22 cellular contexts compared by ENCODE assay signal in the genomic region with DNA sequence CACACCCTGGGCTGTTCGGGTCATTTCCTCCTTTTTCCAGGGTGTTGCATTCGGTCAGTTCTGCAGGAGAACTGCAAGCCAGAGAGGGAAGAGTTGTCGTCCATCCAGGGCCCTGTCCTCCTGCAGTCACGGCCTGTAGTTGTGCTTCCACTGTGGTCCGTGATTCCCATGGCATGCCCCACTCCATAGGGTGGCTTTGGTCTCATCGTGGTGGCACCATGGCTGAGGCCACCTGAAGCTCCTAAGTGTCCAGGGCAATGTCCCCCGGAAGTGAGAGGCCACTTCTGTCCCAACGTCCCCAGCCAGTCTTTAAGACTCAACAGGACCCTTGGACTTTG.
DNase-seq lines count a peak whose midpoint lies in the region; ATAC-seq and TF ChIP-seq lines count a peak whose summit lies in the region.
"Had no signal": no experiment of that assay in that cellular context is flagged by ENCODE, and none has a peak within 500 bp of the region (broad histone marks: within the 10 kb centered on the region; RNA-seq: fewer than 3 reads in every experiment).

No MANE protein-coding gene starts in this region.

- POLR2A ChIA-PET in PC-9 (lab: Charles Lee; ENCODE audit: unreplicated experiment): interaction anchor here (1.0 kb wide), 1 partner anchor 9 kb away, joined by 11 read pairs; no protein-coding TSS in a partner anchor

- H2AFZ ChIP-seq in PC-9: no peak overlapping the region

- peak overlapping the region; percentile 60 to 94 (median 87) for H3K4me2 ChIP-seq in BLaER1 treated with 17β-estradiol and CSF1 and Interleukin-3, amounts not matched to agents 10 nM and 100 nM
- no peak overlapping the region for H3K4me2 ChIP-seq in PC-9
- H3K4me2 ChIP-seq: GM23338 had no signal

- H3K36me3 ChIP-seq in BLaER1 treated with 17β-estradiol and CSF1 and Interleukin-3, amounts not matched to agents 10 nM and 100 nM: no peaks in the 10 kb centered on the region
- H3K36me3 ChIP-seq in PC-9 (ENCODE audit: low read depth) (no peaks in the 10 kb centered on the region), sigmoid colon (no peaks in the 10 kb centered on the region)
- H3K36me3 ChIP-seq: SJSA1 had no signal

- H3K4me3 ChIP-seq in BLaER1 treated with 17β-estradiol and CSF1 and Interleukin-3, amounts not matched to agents 10 nM and 100 nM: peak overlapping the region in 2 of 10 experiments; percentile 1 to 6; a peak in 1 of 20 replicates
- H3K4me3 ChIP-seq in PC-9 (no peak overlapping the region), sigmoid colon (no peak overlapping the region)
- H3K4me3 ChIP-seq: GM12878, GM23338, K562, SJSA1 had no signal

- H3K27me3 ChIP-seq in BLaER1 treated with 17β-estradiol and CSF1 and Interleukin-3, amounts not matched to agents 10 nM and 100 nM: peaks cover 0 to 21% (median 0%) of the 10 kb centered on the region in 11 experiments; a peak in 4 of 22 replicates
- H3K27me3 ChIP-seq in PC-9 (ENCODE audit: insufficient read depth, low read depth) (no peaks in the 10 kb centered on the region), sigmoid colon (no peaks in the 10 kb centered on the region)
- H3K27me3 ChIP-seq: SJSA1 had no signal

- no peaks in the 10 kb centered on the region for H3K79me2 ChIP-seq in PC-9 (ENCODE audit: low read depth)

- TF ChIP-seq POLR2A in sigmoid colon (IDR thresholded peaks at IDR 0.05): no peak

- intact Hi-C loops in PC-9 (cut with micrococcal nuclease; ENCODE audit: unreplicated experiment): loop anchor here (5.0 kb wide), 1 partner anchor 51 kb away; no protein-coding TSS in a partner anchor
- intact Hi-C loops in sigmoid colon (cut with DNase I): no loop called here

- no TSS peak for BruUV-seq in PC-9 (replicated peaks; lab: Mats Ljungman, UMichigan)

- peaks cover 0 to 24% (median 17%) of the 10 kb centered on the region in 11 experiments; a peak in 12 of 22 replicates for H4K20me1 ChIP-seq in BLaER1 treated with 17β-estradiol and CSF1 and Interleukin-3, amounts not matched to agents 10 nM and 100 nM
- no peaks in the 10 kb centered on the region for H4K20me1 ChIP-seq in PC-9 (ENCODE audit: insufficient read depth)

- peaks cover 0 to 23% (median 6%) of the 10 kb centered on the region in 11 experiments; a peak in 9 of 22 replicates for H3K9me3 ChIP-seq in BLaER1 treated with 17β-estradiol and CSF1 and Interleukin-3, amounts not matched to agents 10 nM and 100 nM (replicated peaks in 1 of 11)
- H3K9me3 ChIP-seq in PC-9 (ENCODE audit: insufficient read depth, low read depth) (no peaks in the 10 kb centered on the region), sigmoid colon (no peaks in the 10 kb centered on the region)
- H3K9me3 ChIP-seq: SJSA1 had no signal

- no peaks in the 10 kb centered on the region for H3K9me2 ChIP-seq in PC-9 (ENCODE audit: insufficient read depth)

- no peaks in the 10 kb centered on the region for H3K9me3 Mint-ChIP-seq in glutamatergic neuron (ENCODE audit: unreplicated experiment)
- no peaks in the 10 kb centered on the region for H3K9me3 Mint-ChIP-seq in natural killer cell treated with Interleukin-12 subunit alpha and Interleukin-12 subunit beta and Interleukin-15 and Interleukin-18, amount 100 ng/mL, for 72 hours

- TF ChIP-seq EP300 in sigmoid colon (IDR thresholded peaks at IDR 0.05): no peak

- H3K9ac ChIP-seq in BLaER1 treated with 17β-estradiol and CSF1 and Interleukin-3, amounts not matched to agents 10 nM and 100 nM: no peak overlapping the region

- H3K36me3 Mint-ChIP-seq in glutamatergic neuron (ENCODE audit: unreplicated experiment): peaks cover 6% of the 10 kb centered on the region
- H3K36me3 Mint-ChIP-seq in natural killer cell treated with Interleukin-12 subunit alpha and Interleukin-12 subunit beta and Interleukin-15 and Interleukin-18, amount 100 ng/mL, for 72 hours: no peaks in the 10 kb centered on the region
- H3K36me3 Mint-ChIP-seq: CD8-positive, alpha-beta T cell had no signal

- no peak for ATAC-seq in natural killer cell treated with Interleukin-12 subunit alpha and Interleukin-12 subunit beta and Interleukin-15 and Interleukin-18, amount 100 ng/mL, for 72 hours
- ATAC-seq: CD8-positive, alpha-beta T cell; GM12878; K562; PC-3 had no signal

- CTCF ChIA-PET in PC-9 (lab: Charles Lee): interaction anchor here (1.2 kb wide), 1 partner anchor 10 kb away, joined by 4 read pairs; no protein-coding TSS in a partner anchor

- peaks cover 2% of the 10 kb centered on the region for H3K27me3 Mint-ChIP-seq in glutamatergic neuron (ENCODE audit: unreplicated experiment)
- peaks cover 0 to under 1% of the 10 kb centered on the region in 2 donors for H3K27me3 Mint-ChIP-seq in natural killer cell treated with Interleukin-12 subunit alpha and Interleukin-12 subunit beta and Interleukin-15 and Interleukin-18, amount 100 ng/mL, for 72 hours

- H3F3A ChIP-seq in PC-9 (ENCODE audit: insufficient read depth, low read depth): peaks cover 23% of the 10 kb centered on the region

- H3K4me1 ChIP-seq in BLaER1 treated with 17β-estradiol and CSF1 and Interleukin-3, amounts not matched to agents 10 nM and 100 nM: peaks cover 37 to 83% (median 72%) of the 10 kb centered on the region in 10 experiments
- H3K4me1 ChIP-seq in PC-9 (replicated peaks; ENCODE audit: insufficient read depth) (peaks cover 50% of the 10 kb centered on the region), sigmoid colon (peaks cover 0 to 60% (median 48%) of the 10 kb centered on the region in 4 donors)
- H3K4me1 ChIP-seq: SJSA1 had no signal

- no peaks in the 10 kb centered on the region for H3K4me1 Mint-ChIP-seq in glutamatergic neuron (ENCODE audit: low read depth, unreplicated experiment)
- no peaks in the 10 kb centered on the region for H3K4me1 Mint-ChIP-seq in natural killer cell treated with Interleukin-12 subunit alpha and Interleukin-12 subunit beta and Interleukin-15 and Interleukin-18, amount 100 ng/mL, for 72 hours (ENCODE audit: low read depth in 2 of 2)
- H3K4me1 Mint-ChIP-seq: B cell had no signal

- DNase-seq in PC-9 (no peak), glutamatergic neuron (peak; percentile 5), sigmoid colon (peak; percentile 46), NOMO-1 (lab: John Stamatoyannopoulos, UW; ENCODE audit: unreplicated experiment in 2 of 2) (no peak), NCI-H1930 (lab: John Stamatoyannopoulos, UW) (no peak), GM10266 (ENCODE audit: extremely low spot score) (no peak)
- no peak for DNase-seq in natural killer cell treated with Interleukin-12 subunit alpha and Interleukin-12 subunit beta and Interleukin-15 and Interleukin-18, amount 100 ng/mL, for 72 hours (ENCODE audit: low spot score)
- DNase-seq: CD8-positive, alpha-beta T cell; DMS79 treated with DMSO at 0.1 percent for 48 hours; MV-4-11; NCI-H1417; NCI-H2029 treated with DMSO at 0.1 percent for 48 hours; NCI-H2171 treated with DMSO at 0.1 percent for 48 hours; NCI-H446 treated with DMSO at 0.1 percent for 48 hours; NCI-H748 treated with DMSO at 0.1 percent for 48 hours; PC-3 had no signal

- no peak overlapping the region for H3K4me3 Mint-ChIP-seq in glutamatergic neuron (ENCODE audit: unreplicated experiment)
- H3K4me3 Mint-ChIP-seq in natural killer cell treated with Interleukin-12 subunit alpha and Interleukin-12 subunit beta and Interleukin-15 and Interleukin-18, amount 100 ng/mL, for 72 hours: no peak overlapping the region
- H3K4me3 Mint-ChIP-seq: B cell; CD8-positive, alpha-beta T cell; GM23338 had no signal

- H3K27ac ChIP-seq in BLaER1 treated with 17β-estradiol and CSF1 and Interleukin-3, amounts not matched to agents 10 nM and 100 nM: peak overlapping the region in 1 of 11 experiments; percentile 33; a peak in 1 of 22 replicates
- peak overlapping the region; percentile 84; the same call in 1 of the 2 replicates for H3K27ac ChIP-seq in PC-9
- peak overlapping the region in 1 of 4 donors; percentile 63 for H3K27ac ChIP-seq in sigmoid colon
- H3K27ac ChIP-seq: SJSA1 had no signal

- H3K27ac Mint-ChIP-seq in glutamatergic neuron (ENCODE audit: unreplicated experiment): no peak overlapping the region
- no peak overlapping the region for H3K27ac Mint-ChIP-seq in natural killer cell treated with Interleukin-12 subunit alpha and Interleukin-12 subunit beta and Interleukin-15 and Interleukin-18, amount 100 ng/mL, for 72 hours
- H3K27ac Mint-ChIP-seq: B cell; CD8-positive, alpha-beta T cell; GM23338 had no signal

- 81 to 90% methylated on average over 8 of the region's 8 CpGs for WGBS in sigmoid colon, 2 donors

- no peak for TF ChIP-seq CTCF in PC-9 (conservative IDR thresholded peaks at IDR 0.05)
- no peak for TF ChIP-seq CTCF in glutamatergic neuron (IDR thresholded peaks at IDR 0.05; ENCODE audit: partially characterized antibody, unreplicated experiment)
- no peak for TF ChIP-seq CTCF in sigmoid colon (IDR thresholded peaks at IDR 0.05)
- TF ChIP-seq CTCF in GM10266 (IDR thresholded peaks at IDR 0.05; ENCODE audit: control insufficient read depth, insufficient read depth, low read depth, missing control alignments): no peak

Comparison
In these comparisons a context has a peak if more than half of its experiments do, and no peak if none do; other contexts are left out.
1. DNase-seq: peak in glutamatergic neuron (single experiment) and sigmoid colon (single experiment); none in PC-9 (0 of 2), natural killer cell treated with Interleukin-12 subunit alpha and Interleukin-12 subunit beta and Interleukin-15 and Interleukin-18, amount 100 ng/mL, for 72 hours (single experiment), NOMO-1 (0 of 2), NCI-H1930 (0 of 2) and GM10266 (single experiment).